8 cellular contexts compared by ENCODE assay signal in genomic region chr16:4414187-4414909, GRCh38. TPM values are rescaled to one million over a fixed set of nuclear protein-coding genes. Genes with fewer than 3 reads are reported as not detected.
DNase-seq lines count a peak whose midpoint lies in the region; ATAC-seq and TF ChIP-seq lines count a peak whose summit lies in the region.

No MANE protein-coding gene starts in this region.

- TF ChIP-seq CTCF in dorsolateral prefrontal cortex (IDR thresholded peaks at IDR 0.05 in 54 of 56, conservative IDR thresholded peaks at IDR 0.05 in 2 of 56; ENCODE audit: low read depth in 1 of 56, partially characterized antibody in 56 of 56) (no peak), PC-3 (conservative IDR thresholded peaks at IDR 0.05; ENCODE audit: low read depth, low read length) (no peak)

- BruUV-seq in PC-3 (replicated peaks; lab: Mats Ljungman, UMichigan) = no TSS peak

- H3K9me3 ChIP-seq in PC-3 (ENCODE audit: low read length) = no peaks in the 10 kb centered on the region

- no peaks in the 10 kb centered on the region for H3K36me3 ChIP-seq in PC-3 (ENCODE audit: low read depth, low read length)

- CTCF ChIA-PET in PC-3 (lab: Charles Lee) = no interaction called here

- peaks cover 22% of the 10 kb centered on the region for H3K4me1 ChIP-seq in PC-3 (ENCODE audit: insufficient read depth, low read length)

- H3K4me3 ChIP-seq in dorsolateral prefrontal cortex (peak overlapping the region in 44 of 59 donors; percentile 74 to 99 (median 96)), PC-3 (ENCODE audit: low read length) (no peak overlapping the region)

- no peak overlapping the region for H2AFZ ChIP-seq in PC-3 (ENCODE audit: low read length)

- peak; percentile 69 for ATAC-seq in GM18861 (IDR thresholded peaks at IDR 0.05; ENCODE audit: unreplicated experiment)
- peak; percentile 61 for ATAC-seq in HG02885 (IDR thresholded peaks at IDR 0.05; ENCODE audit: poor library complexity, unreplicated experiment)
- no peak for ATAC-seq in PC-3

- peak overlapping the region in 50 of 59 donors; percentile 0 to 99 (median 93) for H3K27ac ChIP-seq in dorsolateral prefrontal cortex
- no peak overlapping the region for H3K27ac ChIP-seq in PC-3 (ENCODE audit: low read length)

- H3K27me3 Mint-ChIP-seq in T-helper 2 cell treated with Interferon-gamma antibody and Interleukin-4, amounts not matched to agents 5 μg/mL and 100 μg/mL, for 36 hours (ENCODE audit: low read depth) = no peaks in the 10 kb centered on the region

- H3K9me3 Mint-ChIP-seq in T-helper 2 cell treated with Interferon-gamma antibody and Interleukin-4, amounts not matched to agents 5 μg/mL and 100 μg/mL, for 36 hours = no peaks in the 10 kb centered on the region

- peak overlapping the region; percentile 94 for H3K27ac Mint-ChIP-seq in T-helper 2 cell treated with Interferon-gamma antibody and Interleukin-4, amounts not matched to agents 5 μg/mL and 100 μg/mL, for 36 hours

- H3K27me3 ChIP-seq in dorsolateral prefrontal cortex = no peaks in the 10 kb centered on the region
- H3K27me3 ChIP-seq in PC-3 (ENCODE audit: low read length) = no peaks in the 10 kb centered on the region

- H3K4me1 Mint-ChIP-seq in T-helper 2 cell treated with Interferon-gamma antibody and Interleukin-4, amounts not matched to agents 5 μg/mL and 100 μg/mL, for 36 hours (ENCODE audit: low read depth) = peaks cover 34% of the 10 kb centered on the region

- no peak overlapping the region for H3K9ac ChIP-seq in PC-3 (ENCODE audit: low read length)

- H3K9me2 ChIP-seq in PC-3 (replicated peaks; ENCODE audit: low read length) = no peaks in the 10 kb centered on the region

- intact Hi-C loops in dorsolateral prefrontal cortex (cut with DNase I) = no loop called here
- intact Hi-C loops in posterior cingulate gyrus (cut with DNase I) = no loop called here
- intact Hi-C loops in PC-3 (cut with micrococcal nuclease) = no loop called here

- POLR2A ChIA-PET in PC-3 (lab: Charles Lee; ENCODE audit: unreplicated experiment) = no interaction called here

- H3F3A ChIP-seq in PC-3 (ENCODE audit: low read length, unreplicated experiment) = no peaks in the 10 kb centered on the region

- H3K79me2 ChIP-seq in PC-3 (ENCODE audit: low read length) = peaks cover 18% of the 10 kb centered on the region

- DNase-seq in T-helper 2 cell treated with Interferon-gamma antibody and Interleukin-4, amounts not matched to agents 5 μg/mL and 100 μg/mL, for 36 hours (ENCODE audit: low spot score) = peak; percentile 76
- no peak for DNase-seq in dorsolateral prefrontal cortex
- peak; percentile 74 for DNase-seq in stimulated activated CD8-positive, alpha-beta memory T cell treated with anti-CD3 and anti-CD28 coated beads, Interleukin-4, amount 100 ng/mL, for 24 hours (ENCODE audit: low read depth)
- DNase-seq in posterior cingulate gyrus = no peak
- no peak for DNase-seq in PC-3
- DNase-seq in NCI-H187 treated with DMSO at 0.1 percent for 48 hours (lab: John Stamatoyannopoulos, UW) = no peak

- peaks cover 23% of the 10 kb centered on the region; the same call in 1 of the 2 replicates for H4K20me1 ChIP-seq in PC-3 (ENCODE audit: low read length)

- no peak overlapping the region for H3K4me2 ChIP-seq in PC-3 (ENCODE audit: low read length)

- peaks cover 38% of the 10 kb centered on the region for H3K36me3 Mint-ChIP-seq in T-helper 2 cell treated with Interferon-gamma antibody and Interleukin-4, amounts not matched to agents 5 μg/mL and 100 μg/mL, for 36 hours (ENCODE audit: low read depth)

- peak overlapping the region; percentile 87 for H3K4me3 Mint-ChIP-seq in T-helper 2 cell treated with Interferon-gamma antibody and Interleukin-4, amounts not matched to agents 5 μg/mL and 100 μg/mL, for 36 hours

RNA-seq across cellular contexts. Expression of gene CORO7, which starts 2.0 kb away (rescaled TPM):
- total RNA-seq in dorsolateral prefrontal cortex (100 to 1,000 TPM in 1 of 120 experiments, 10 to 100 TPM in 119; 38.4 to 111 (median 63.7) TPM), PC-3 (2014; rRNA removed) (14.1 and 14.3 TPM in 2 replicates)

RNA-seq across cellular contexts. Expression of gene DNAJA3, which starts 11.3 kb away (rescaled TPM):
- total RNA-seq in dorsolateral prefrontal cortex (10 to 100 TPM; 38.3 to 66.6 (median 53.2) TPM), PC-3 (2014; rRNA removed) (123 and 158 TPM in 2 replicates)

RNA-seq across cellular contexts. Expression of gene VASN, which starts 42.7 kb away (rescaled TPM):
- total RNA-seq in dorsolateral prefrontal cortex = 10 to 100 TPM in 84 of 120 experiments, 1 to 10 TPM in 36; 3.9 to 49.4 (median 12.1) TPM
- 12.2 and 13.6 TPM in 2 replicates for total RNA-seq in PC-3 (2014; rRNA removed)

Comparison
In these comparisons a context has a peak if more than half of its experiments do, and no peak if none do; other contexts are left out.
1. DNase-seq: peak in T-helper 2 cell treated with Interferon-gamma antibody and Interleukin-4, amounts not matched to agents 5 μg/mL and 100 μg/mL, for 36 hours (single experiment) and stimulated activated CD8-positive, alpha-beta memory T cell treated with anti-CD3 and anti-CD28 coated beads, Interleukin-4, amount 100 ng/mL, for 24 hours (single experiment); none in dorsolateral prefrontal cortex (0 of 10), posterior cingulate gyrus (0 of 10), PC-3 (single experiment) and NCI-H187 treated with DMSO at 0.1 percent for 48 hours (single experiment).